8 cellular contexts compared by ENCODE assay signal in the genomic region with DNA sequence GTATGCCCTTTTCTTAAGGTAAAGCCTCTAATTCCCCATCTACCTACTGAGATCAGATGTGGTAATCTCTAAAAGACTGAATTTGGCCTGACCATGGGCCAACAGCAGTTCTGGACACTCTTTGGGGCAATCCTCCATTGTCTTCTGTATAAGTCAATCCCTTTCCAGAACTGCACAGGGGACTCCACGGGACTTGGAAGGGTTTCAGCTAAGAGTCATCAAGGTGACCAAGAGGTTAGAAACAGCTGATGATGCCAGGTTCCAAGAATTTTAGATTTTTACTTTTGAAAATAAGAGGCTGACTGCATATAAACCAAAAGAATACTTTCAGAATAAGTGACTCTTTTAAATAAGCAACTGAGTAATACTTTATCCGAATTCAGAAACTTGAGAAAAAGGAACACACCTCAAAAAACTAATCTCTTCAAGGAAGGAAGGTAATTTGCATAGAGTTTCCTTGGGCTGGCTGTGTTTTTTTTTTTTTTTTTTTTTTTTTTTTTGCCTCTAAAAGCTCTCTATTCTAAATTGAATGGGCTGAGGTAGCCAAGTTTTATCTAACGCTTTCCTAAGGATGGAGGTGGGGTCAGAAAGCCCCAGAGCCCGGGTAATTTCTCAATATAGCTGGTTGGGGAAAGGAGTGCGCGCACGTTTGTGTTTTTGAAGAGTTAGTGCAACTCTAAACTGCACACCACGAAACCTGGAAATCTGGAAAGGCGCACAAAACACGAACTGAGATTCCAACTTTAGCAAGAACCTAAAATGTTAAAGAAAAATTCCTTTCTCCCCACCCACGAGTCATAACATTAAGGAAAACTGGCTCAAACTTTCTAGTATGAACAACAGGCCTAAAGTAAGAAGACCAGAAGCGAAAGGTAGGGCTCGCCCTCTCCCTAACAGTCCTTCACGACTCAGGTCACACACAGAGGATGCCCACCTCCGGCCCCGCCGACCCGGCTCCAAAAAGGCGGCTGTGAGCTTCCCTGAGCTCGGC. TPM values are rescaled to one million over a fixed set of nuclear protein-coding genes. Genes with fewer than 3 reads are reported as not detected.
DNase-seq lines count a peak whose midpoint lies in the region; ATAC-seq and TF ChIP-seq lines count a peak whose summit lies in the region.

No MANE protein-coding gene starts in this region.

- peak overlapping the region; percentile 70 for H3K4me3 ChIP-seq in NB4 (ENCODE audit: low read depth, low read length)
- H3K4me3 ChIP-seq in effector memory CD4-positive, alpha-beta T cell (ENCODE audit: insufficient read depth, low read depth, low read length, poor library complexity, severe bottlenecking) = peak overlapping the region; percentile 88

- ATAC-seq in natural killer cell = no peak

- TF ChIP-seq CTCF in NB4 (IDR thresholded peaks at IDR 0.05; ENCODE audit: low read depth, low read length) = no peak
- no peak for TF ChIP-seq CTCF in natural killer cell (IDR thresholded peaks at IDR 0.05)

- intact Hi-C loops in natural killer cell (cut with micrococcal nuclease) = no loop called here

- DNase-seq in Daoy (ENCODE audit: low read depth) (peak; percentile 21), NB4 (ENCODE audit: low read depth) (peak; percentile 50), natural killer cell (no peak), SIG-M5 treated with dmso at 0.1 percent for 504 hours (lab: John Stamatoyannopoulos, UW; ENCODE audit: unreplicated experiment) (no peak), SHP77 treated with DMSO at 0.1 percent for 48 hours (lab: John Stamatoyannopoulos, UW) (no peak)
- peak in 1 of 3 donors; percentile 4 for DNase-seq in effector memory CD4-positive, alpha-beta T cell
- no peak for DNase-seq in effector CD4-positive, alpha-beta T cell
- no peak for DNase-seq in stimulated activated CD4-positive, alpha-beta T cell treated with anti-CD3 and anti-CD28 coated beads, Interleukin-1b, Interleukin-23, amount 100 ng/mL, for 48 hours

- peaks cover 29% of the 10 kb centered on the region for H3K4me1 ChIP-seq in effector memory CD4-positive, alpha-beta T cell (ENCODE audit: control insufficient read depth, insufficient read depth, low read length, poor library complexity, severe bottlenecking)

- H3K36me3 ChIP-seq in effector memory CD4-positive, alpha-beta T cell (ENCODE audit: control insufficient read depth, insufficient read depth, low read length) = peaks cover 20% of the 10 kb centered on the region

- TF ChIP-seq POLR2A in NB4 (IDR thresholded peaks at IDR 0.05; ENCODE audit: extremely low read depth, insufficient read length) = no peak

- peak overlapping the region; percentile 88 for H3K4me3 Mint-ChIP-seq in natural killer cell

- H3K27ac Mint-ChIP-seq in natural killer cell = peak overlapping the region; percentile 88 to 94

- H3K27me3 ChIP-seq in effector memory CD4-positive, alpha-beta T cell (replicated peaks; ENCODE audit: control insufficient read depth, insufficient read depth, low read length, poor library complexity, severe bottlenecking) = no peaks in the 10 kb centered on the region

- no peaks in the 10 kb centered on the region for H3K9me3 Mint-ChIP-seq in natural killer cell

- H3K36me3 Mint-ChIP-seq in natural killer cell = no peaks in the 10 kb centered on the region

- H3K9me3 ChIP-seq in effector memory CD4-positive, alpha-beta T cell (ENCODE audit: control insufficient read depth, low read length) = no peaks in the 10 kb centered on the region

- peak overlapping the region; percentile 95 for H3K27ac ChIP-seq in effector memory CD4-positive, alpha-beta T cell (ENCODE audit: insufficient read depth, low read length, poor library complexity, severe bottlenecking)

- no peaks in the 10 kb centered on the region for H3K27me3 Mint-ChIP-seq in natural killer cell (ENCODE audit: low read depth in 2 of 2)

- H3K4me1 Mint-ChIP-seq in natural killer cell = peaks cover 57 to 61% of the 10 kb centered on the region in 2 donors

RNA-seq across cellular contexts. Expression of a gene that starts 1.3 kb away (rescaled TPM):
- total RNA-seq in Daoy (2014; rRNA removed; shearing (Covaris generic)) = 569 and 580 TPM in 2 replicates
- 100 to 1,000 TPM; 303 to 338 (median 322) TPM for total RNA-seq in natural killer cell

RNA-seq across cellular contexts. Expression of a gene that starts 8.6 kb away (rescaled TPM):
- 43.0 and 48.1 TPM in 2 replicates for total RNA-seq in Daoy (2014; rRNA removed; shearing (Covaris generic))
- 10 to 100 TPM; 33.9 to 38.9 (median 35.7) TPM for total RNA-seq in natural killer cell

RNA-seq across cellular contexts. Expression of a gene that starts 25.3 kb away (rescaled TPM):
- 18.9 and 22.2 TPM in 2 replicates for total RNA-seq in Daoy (2014; rRNA removed; shearing (Covaris generic))
- total RNA-seq in natural killer cell = 10 to 100 TPM; 23.6 to 28.2 (median 27.7) TPM

RNA-seq across cellular contexts. Expression of a gene that starts 31.8 kb away (rescaled TPM):
- 222 and 248 TPM in 2 replicates for total RNA-seq in Daoy (2014; rRNA removed; shearing (Covaris generic))
- total RNA-seq in natural killer cell = 10 to 100 TPM; 41.4 to 43.9 (median 41.6) TPM

RNA-seq across cellular contexts. Expression of a gene that starts 44.5 kb away (rescaled TPM):
- 1.9 and 4.7 TPM in 2 replicates for total RNA-seq in Daoy (2014; rRNA removed; shearing (Covaris generic))
- total RNA-seq in natural killer cell = 10 to 100 TPM; 21.0 to 28.3 (median 23.9) TPM

Comparison
In these comparisons a context has a peak if more than half of its experiments do, and no peak if none do; other contexts are left out.
1. DNase-seq: peak in Daoy (single experiment) and NB4 (single experiment); none in natural killer cell (single experiment), SIG-M5 treated with dmso at 0.1 percent for 504 hours (single experiment), effector CD4-positive, alpha-beta T cell (single experiment), stimulated activated CD4-positive, alpha-beta T cell treated with anti-CD3 and anti-CD28 coated beads, Interleukin-1b, Interleukin-23, amount 100 ng/mL, for 48 hours (single experiment) and SHP77 treated with DMSO at 0.1 percent for 48 hours (single experiment).